In genomic region chr1:36150296-36151132, GRCh38 we compare ENCODE assay signal across 1 cellular context.
A peak's percentile ranks its signal among the peaks of the same experiment; 100 is the strongest.
TF ChIP-seq lines count a peak whose summit lies in the region.

No MANE protein-coding gene starts in this region.

TF ChIP-seq in HEK293, 187 proteins besides CTCF, POLR2A, EP300 and RAD21 (continued from another document):
- TF ChIP-seq HIC1 (tag by site-specific recombination; IDR thresholded peaks at IDR 0.05) (peak; percentile 90), ZNF561 (tag by site-specific recombination; IDR thresholded peaks at IDR 0.05; ENCODE audit: borderline replicate concordance) (no peak), ZNF777 (tag by site-specific recombination; IDR thresholded peaks at IDR 0.05; ENCODE audit: borderline replicate concordance) (no peak), ZBTB20 (tag by site-specific recombination; IDR thresholded peaks at IDR 0.05) (peak; percentile 34; the same call in 1 of the 2 replicates), ZBTB44 (tag by site-specific recombination; IDR thresholded peaks at IDR 0.05) (no peak), MEIS1 (CRISPR knock-in tag; IDR thresholded peaks at IDR 0.05; ENCODE audit: borderline replicate concordance) (no peak), ZNF2 (tag by site-specific recombination; IDR thresholded peaks at IDR 0.05) (no peak), IKZF3 (tag by site-specific recombination; IDR thresholded peaks at IDR 0.05) (peak; percentile 70), ZNF280C (tag by site-specific recombination; IDR thresholded peaks at IDR 0.05) (no peak), ZNF341 (tag by site-specific recombination; IDR thresholded peaks at IDR 0.05; ENCODE audit: low read depth) (peak; percentile 70), ZNF792 (tag by site-specific recombination; IDR thresholded peaks at IDR 0.05) (no peak), TCF7L2 (IDR thresholded peaks at IDR 0.05; ENCODE audit: borderline replicate concordance, low read depth, low read length) (no peak), MYNN (tag by site-specific recombination; IDR thresholded peaks at IDR 0.05; ENCODE audit: borderline replicate concordance) (no peak), ZNF169 (tag by site-specific recombination; IDR thresholded peaks at IDR 0.05) (no peak), ZNF26 (tag by site-specific recombination; IDR thresholded peaks at IDR 0.05) (no peak), ZNF585B (tag by site-specific recombination; IDR thresholded peaks at IDR 0.05) (no peak), ZNF404 (tag by site-specific recombination; IDR thresholded peaks at IDR 0.05) (no peak), ZNF837 (tag by site-specific recombination; IDR thresholded peaks at IDR 0.05) (no peak), ZNF791 (tag by site-specific recombination; IDR thresholded peaks at IDR 0.05) (no peak), WT1 (tag by site-specific recombination; IDR thresholded peaks at IDR 0.05) (no peak), ZNF692 (tag by site-specific recombination; IDR thresholded peaks at IDR 0.05) (no peak), ZNF223 (tag by site-specific recombination; IDR thresholded peaks at IDR 0.05) (no peak), ZNF112 (tag by site-specific recombination; IDR thresholded peaks at IDR 0.05) (no peak), ZNF274 (IDR thresholded peaks at IDR 0.05; ENCODE audit: low read length) (no peak), ZNF274 (tag by site-specific recombination; IDR thresholded peaks at IDR 0.05; ENCODE audit: borderline replicate concordance) (no peak), ZSCAN23 (tag by site-specific recombination; IDR thresholded peaks at IDR 0.05) (no peak), ZNF133 (tag by site-specific recombination; IDR thresholded peaks at IDR 0.05) (no peak), ZIC2 (tag by site-specific recombination; IDR thresholded peaks at IDR 0.05) (no peak), ZNF747 (tag by site-specific recombination; IDR thresholded peaks at IDR 0.05) (no peak), ZNF48 (tag by site-specific recombination; IDR thresholded peaks at IDR 0.05) (no peak), SCRT1 (tag by site-specific recombination; IDR thresholded peaks at IDR 0.05; ENCODE audit: borderline replicate concordance) (no peak), ZNF596 (tag by site-specific recombination; IDR thresholded peaks at IDR 0.05) (0 out of 2 replicates have a peak, but pooled peaks have one; percentile 62), ZNF530 (tag by site-specific recombination; IDR thresholded peaks at IDR 0.05; ENCODE audit: low read depth) (no peak), ZNF621 (tag by site-specific recombination; IDR thresholded peaks at IDR 0.05) (no peak), OSR2 (tag by site-specific recombination; IDR thresholded peaks at IDR 0.05) (no peak), ZNF433 (tag by site-specific recombination; IDR thresholded peaks at IDR 0.05; ENCODE audit: low read depth) (no peak), ZFP69B (tag by site-specific recombination; IDR thresholded peaks at IDR 0.05) (no peak), ZNF394 (tag by site-specific recombination; IDR thresholded peaks at IDR 0.05; ENCODE audit: borderline replicate concordance) (no peak), ZBTB6 (tag by site-specific recombination; IDR thresholded peaks at IDR 0.05) (no peak), ZNF629 (tag by site-specific recombination; IDR thresholded peaks at IDR 0.05) (no peak), ZNF560 (tag by site-specific recombination; IDR thresholded peaks at IDR 0.05; ENCODE audit: borderline replicate concordance) (no peak), SALL2 (tag by site-specific recombination; IDR thresholded peaks at IDR 0.05; ENCODE audit: borderline replicate concordance) (no peak), ZNF426 (tag by site-specific recombination; IDR thresholded peaks at IDR 0.05) (no peak), ZSCAN16 (tag by site-specific recombination; IDR thresholded peaks at IDR 0.05) (no peak), AEBP2 (tag by site-specific recombination; IDR thresholded peaks at IDR 0.05; ENCODE audit: borderline replicate concordance) (no peak), ZNF626 (tag by site-specific recombination; IDR thresholded peaks at IDR 0.05) (no peak), EGR2 (tag by site-specific recombination; IDR thresholded peaks at IDR 0.05; ENCODE audit: low read depth) (0 out of 2 replicates have a peak, but pooled peaks have one; percentile 13), ZNF416 (tag by site-specific recombination; IDR thresholded peaks at IDR 0.05) (no peak), SETDB1 (IDR thresholded peaks at IDR 0.05; ENCODE audit: insufficient read length, low read length) (no peak), ZNF211 (tag by site-specific recombination; IDR thresholded peaks at IDR 0.05; ENCODE audit: low read depth) (no peak), ZNF600 (tag by site-specific recombination; IDR thresholded peaks at IDR 0.05) (peak; percentile 75), FEZF1 (tag by site-specific recombination; IDR thresholded peaks at IDR 0.05) (no peak), RBAK (tag by site-specific recombination; IDR thresholded peaks at IDR 0.05) (no peak), ZSCAN18 (tag by site-specific recombination; IDR thresholded peaks at IDR 0.05) (no peak)
